1 cellular context compared by ENCODE assay signal in the genomic region with DNA sequence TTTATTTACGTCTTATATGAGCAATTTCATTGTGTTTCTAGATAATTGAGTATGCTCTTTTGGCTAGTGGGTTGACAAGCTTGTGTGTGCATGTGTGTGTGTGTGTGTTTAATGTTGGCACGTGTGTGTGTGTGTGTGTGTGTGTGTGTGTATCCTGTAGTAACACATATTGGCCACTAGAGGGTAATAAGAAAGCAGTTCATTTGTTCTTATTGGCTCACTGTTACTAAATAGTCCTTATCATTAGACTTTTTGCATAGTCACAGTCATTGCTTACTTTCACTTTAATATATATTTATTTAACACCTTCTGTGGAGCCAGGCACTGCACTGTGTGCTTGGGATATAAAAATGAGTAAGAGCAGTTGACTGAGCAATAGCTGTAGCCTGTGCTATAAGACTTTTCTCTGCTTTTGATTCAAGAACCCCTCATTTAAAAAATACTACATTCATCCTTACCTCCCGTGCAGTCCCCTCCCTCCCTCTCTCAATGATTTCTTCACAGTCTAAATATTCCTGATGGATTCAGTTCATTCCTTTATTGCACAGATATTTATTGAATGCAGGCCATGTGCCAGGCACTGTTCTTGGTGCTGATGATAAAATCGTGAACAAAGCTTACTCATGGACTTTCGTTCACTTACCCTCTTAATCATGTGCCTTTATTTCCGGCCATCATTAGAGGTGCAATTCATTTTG.
A peak's percentile ranks its signal among the peaks of the same experiment; 100 is the strongest.
TF ChIP-seq lines count a peak whose summit lies in the region.

No MANE protein-coding gene starts in this region.

TF ChIP-seq in GM12878, 131 proteins besides CTCF, POLR2A, EP300 and RAD21 (continued from another document and continues in another):
- TF ChIP-seq, protein P1, sequence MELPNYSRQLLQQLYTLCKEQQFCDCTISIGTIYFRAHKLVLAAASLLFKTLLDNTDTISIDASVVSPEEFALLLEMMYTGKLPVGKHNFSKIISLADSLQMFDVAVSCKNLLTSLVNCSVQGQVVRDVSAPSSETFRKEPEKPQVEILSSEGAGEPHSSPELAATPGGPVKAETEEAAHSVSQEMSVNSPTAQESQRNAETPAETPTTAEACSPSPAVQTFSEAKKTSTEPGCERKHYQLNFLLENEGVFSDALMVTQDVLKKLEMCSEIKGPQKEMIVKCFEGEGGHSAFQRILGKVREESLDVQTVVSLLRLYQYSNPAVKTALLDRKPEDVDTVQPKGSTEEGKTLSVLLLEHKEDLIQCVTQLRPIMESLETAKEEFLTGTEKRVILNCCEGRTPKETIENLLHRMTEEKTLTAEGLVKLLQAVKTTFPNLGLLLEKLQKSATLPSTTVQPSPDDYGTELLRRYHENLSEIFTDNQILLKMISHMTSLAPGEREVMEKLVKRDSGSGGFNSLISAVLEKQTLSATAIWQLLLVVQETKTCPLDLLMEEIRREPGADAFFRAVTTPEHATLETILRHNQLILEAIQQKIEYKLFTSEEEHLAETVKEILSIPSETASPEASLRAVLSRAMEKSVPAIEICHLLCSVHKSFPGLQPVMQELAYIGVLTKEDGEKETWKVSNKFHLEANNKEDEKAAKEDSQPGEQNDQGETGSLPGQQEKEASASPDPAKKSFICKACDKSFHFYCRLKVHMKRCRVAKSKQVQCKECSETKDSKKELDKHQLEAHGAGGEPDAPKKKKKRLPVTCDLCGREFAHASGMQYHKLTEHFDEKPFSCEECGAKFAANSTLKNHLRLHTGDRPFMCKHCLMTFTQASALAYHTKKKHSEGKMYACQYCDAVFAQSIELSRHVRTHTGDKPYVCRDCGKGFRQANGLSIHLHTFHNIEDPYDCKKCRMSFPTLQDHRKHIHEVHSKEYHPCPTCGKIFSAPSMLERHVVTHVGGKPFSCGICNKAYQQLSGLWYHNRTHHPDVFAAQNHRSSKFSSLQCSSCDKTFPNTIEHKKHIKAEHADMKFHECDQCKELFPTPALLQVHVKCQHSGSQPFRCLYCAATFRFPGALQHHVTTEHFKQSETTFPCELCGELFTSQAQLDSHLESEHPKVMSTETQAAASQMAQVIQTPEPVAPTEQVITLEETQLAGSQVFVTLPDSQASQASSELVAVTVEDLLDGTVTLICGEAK (IDR thresholded peaks at IDR 0.05; ENCODE audit: borderline replicate concordance) = no peak
- TF ChIP-seq BCL11A (IDR thresholded peaks at IDR 0.05; ENCODE audit: low read depth, low read length) (no peak), CBX3 (IDR thresholded peaks at IDR 0.05; ENCODE audit: borderline replicate concordance, low read depth) (no peak), ZNF217 (IDR thresholded peaks at IDR 0.05) (no peak), NR2C2 (IDR thresholded peaks at IDR 0.05; ENCODE audit: borderline replicate concordance, control insufficient read depth, insufficient read length, low read depth) (no peak), IKZF2 (IDR thresholded peaks at IDR 0.05) (peak in 1 of 2 experiments; percentile 48; a peak in 1 of 4 replicates), RAD51 (IDR thresholded peaks at IDR 0.05) (peak; percentile 41; the same call in 1 of the 2 replicates), POLR2AphosphoS5 (IDR thresholded peaks at IDR 0.05; ENCODE audit: low read length) (no peak), HCFC1 (IDR thresholded peaks at IDR 0.05; ENCODE audit: low read length) (no peak), TBL1XR1 (IDR thresholded peaks at IDR 0.05; ENCODE audit: low read depth, low read length) (no peak), NR2F1 (conservative IDR thresholded peaks at IDR 0.05) (no peak), YY1 (IDR thresholded peaks at IDR 0.05; ENCODE audit: low read depth, low read length) (0 out of 2 replicates have a peak, but pooled peaks have one; percentile 16), MEF2B (IDR thresholded peaks at IDR 0.05; ENCODE audit: partially characterized antibody, poor library complexity, severe bottlenecking) (no peak), EGR1 (IDR thresholded peaks at IDR 0.05; ENCODE audit: borderline replicate concordance in 1 of 2, low read depth in 2 of 2, low read length in 2 of 2) (no peak), TCF3 (IDR thresholded peaks at IDR 0.05; ENCODE audit: borderline replicate concordance, insufficient read depth, low read depth, low read length) (no peak), NFYA (IDR thresholded peaks at IDR 0.05; ENCODE audit: borderline replicate concordance, low read depth, low read length) (no peak), HDAC6 (IDR thresholded peaks at IDR 0.05; ENCODE audit: unreplicated experiment) (no peak), TARDBP (IDR thresholded peaks at IDR 0.05; ENCODE audit: borderline replicate concordance) (no peak), FOXK2 (IDR thresholded peaks at IDR 0.05) (no peak), CREM (IDR thresholded peaks at IDR 0.05; ENCODE audit: low read depth) (no peak), TCF12 (IDR thresholded peaks at IDR 0.05; ENCODE audit: low read depth, low read length) (no peak), DPF2 (IDR thresholded peaks at IDR 0.05) (no peak), NFIC (IDR thresholded peaks at IDR 0.05; ENCODE audit: low read depth, low read length) (no peak)
- TF ChIP-seq, protein P2, sequence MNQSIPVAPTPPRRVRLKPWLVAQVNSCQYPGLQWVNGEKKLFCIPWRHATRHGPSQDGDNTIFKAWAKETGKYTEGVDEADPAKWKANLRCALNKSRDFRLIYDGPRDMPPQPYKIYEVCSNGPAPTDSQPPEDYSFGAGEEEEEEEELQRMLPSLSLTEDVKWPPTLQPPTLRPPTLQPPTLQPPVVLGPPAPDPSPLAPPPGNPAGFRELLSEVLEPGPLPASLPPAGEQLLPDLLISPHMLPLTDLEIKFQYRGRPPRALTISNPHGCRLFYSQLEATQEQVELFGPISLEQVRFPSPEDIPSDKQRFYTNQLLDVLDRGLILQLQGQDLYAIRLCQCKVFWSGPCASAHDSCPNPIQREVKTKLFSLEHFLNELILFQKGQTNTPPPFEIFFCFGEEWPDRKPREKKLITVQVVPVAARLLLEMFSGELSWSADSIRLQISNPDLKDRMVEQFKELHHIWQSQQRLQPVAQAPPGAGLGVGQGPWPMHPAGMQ (IDR thresholded peaks at IDR 0.05; ENCODE audit: borderline replicate concordance) = no peak
- TF ChIP-seq, protein P3, sequence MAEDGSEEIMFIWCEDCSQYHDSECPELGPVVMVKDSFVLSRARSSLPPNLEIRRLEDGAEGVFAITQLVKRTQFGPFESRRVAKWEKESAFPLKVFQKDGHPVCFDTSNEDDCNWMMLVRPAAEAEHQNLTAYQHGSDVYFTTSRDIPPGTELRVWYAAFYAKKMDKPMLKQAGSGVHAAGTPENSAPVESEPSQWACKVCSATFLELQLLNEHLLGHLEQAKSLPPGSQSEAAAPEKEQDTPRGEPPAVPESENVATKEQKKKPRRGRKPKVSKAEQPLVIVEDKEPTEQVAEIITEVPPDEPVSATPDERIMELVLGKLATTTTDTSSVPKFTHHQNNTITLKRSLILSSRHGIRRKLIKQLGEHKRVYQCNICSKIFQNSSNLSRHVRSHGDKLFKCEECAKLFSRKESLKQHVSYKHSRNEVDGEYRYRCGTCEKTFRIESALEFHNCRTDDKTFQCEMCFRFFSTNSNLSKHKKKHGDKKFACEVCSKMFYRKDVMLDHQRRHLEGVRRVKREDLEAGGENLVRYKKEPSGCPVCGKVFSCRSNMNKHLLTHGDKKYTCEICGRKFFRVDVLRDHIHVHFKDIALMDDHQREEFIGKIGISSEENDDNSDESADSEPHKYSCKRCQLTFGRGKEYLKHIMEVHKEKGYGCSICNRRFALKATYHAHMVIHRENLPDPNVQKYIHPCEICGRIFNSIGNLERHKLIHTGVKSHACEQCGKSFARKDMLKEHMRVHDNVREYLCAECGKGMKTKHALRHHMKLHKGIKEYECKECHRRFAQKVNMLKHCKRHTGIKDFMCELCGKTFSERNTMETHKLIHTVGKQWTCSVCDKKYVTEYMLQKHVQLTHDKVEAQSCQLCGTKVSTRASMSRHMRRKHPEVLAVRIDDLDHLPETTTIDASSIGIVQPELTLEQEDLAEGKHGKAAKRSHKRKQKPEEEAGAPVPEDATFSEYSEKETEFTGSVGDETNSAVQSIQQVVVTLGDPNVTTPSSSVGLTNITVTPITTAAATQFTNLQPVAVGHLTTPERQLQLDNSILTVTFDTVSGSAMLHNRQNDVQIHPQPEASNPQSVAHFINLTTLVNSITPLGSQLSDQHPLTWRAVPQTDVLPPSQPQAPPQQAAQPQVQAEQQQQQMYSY (CRISPR knock-in tag; IDR thresholded peaks at IDR 0.05) = no peak
- TF ChIP-seq, protein P4, sequence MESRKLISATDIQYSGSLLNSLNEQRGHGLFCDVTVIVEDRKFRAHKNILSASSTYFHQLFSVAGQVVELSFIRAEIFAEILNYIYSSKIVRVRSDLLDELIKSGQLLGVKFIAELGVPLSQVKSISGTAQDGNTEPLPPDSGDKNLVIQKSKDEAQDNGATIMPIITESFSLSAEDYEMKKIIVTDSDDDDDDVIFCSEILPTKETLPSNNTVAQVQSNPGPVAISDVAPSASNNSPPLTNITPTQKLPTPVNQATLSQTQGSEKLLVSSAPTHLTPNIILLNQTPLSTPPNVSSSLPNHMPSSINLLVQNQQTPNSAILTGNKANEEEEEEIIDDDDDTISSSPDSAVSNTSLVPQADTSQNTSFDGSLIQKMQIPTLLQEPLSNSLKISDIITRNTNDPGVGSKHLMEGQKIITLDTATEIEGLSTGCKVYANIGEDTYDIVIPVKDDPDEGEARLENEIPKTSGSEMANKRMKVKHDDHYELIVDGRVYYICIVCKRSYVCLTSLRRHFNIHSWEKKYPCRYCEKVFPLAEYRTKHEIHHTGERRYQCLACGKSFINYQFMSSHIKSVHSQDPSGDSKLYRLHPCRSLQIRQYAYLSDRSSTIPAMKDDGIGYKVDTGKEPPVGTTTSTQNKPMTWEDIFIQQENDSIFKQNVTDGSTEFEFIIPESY (IDR thresholded peaks at IDR 0.05) = no peak
- TF ChIP-seq, protein P5, sequence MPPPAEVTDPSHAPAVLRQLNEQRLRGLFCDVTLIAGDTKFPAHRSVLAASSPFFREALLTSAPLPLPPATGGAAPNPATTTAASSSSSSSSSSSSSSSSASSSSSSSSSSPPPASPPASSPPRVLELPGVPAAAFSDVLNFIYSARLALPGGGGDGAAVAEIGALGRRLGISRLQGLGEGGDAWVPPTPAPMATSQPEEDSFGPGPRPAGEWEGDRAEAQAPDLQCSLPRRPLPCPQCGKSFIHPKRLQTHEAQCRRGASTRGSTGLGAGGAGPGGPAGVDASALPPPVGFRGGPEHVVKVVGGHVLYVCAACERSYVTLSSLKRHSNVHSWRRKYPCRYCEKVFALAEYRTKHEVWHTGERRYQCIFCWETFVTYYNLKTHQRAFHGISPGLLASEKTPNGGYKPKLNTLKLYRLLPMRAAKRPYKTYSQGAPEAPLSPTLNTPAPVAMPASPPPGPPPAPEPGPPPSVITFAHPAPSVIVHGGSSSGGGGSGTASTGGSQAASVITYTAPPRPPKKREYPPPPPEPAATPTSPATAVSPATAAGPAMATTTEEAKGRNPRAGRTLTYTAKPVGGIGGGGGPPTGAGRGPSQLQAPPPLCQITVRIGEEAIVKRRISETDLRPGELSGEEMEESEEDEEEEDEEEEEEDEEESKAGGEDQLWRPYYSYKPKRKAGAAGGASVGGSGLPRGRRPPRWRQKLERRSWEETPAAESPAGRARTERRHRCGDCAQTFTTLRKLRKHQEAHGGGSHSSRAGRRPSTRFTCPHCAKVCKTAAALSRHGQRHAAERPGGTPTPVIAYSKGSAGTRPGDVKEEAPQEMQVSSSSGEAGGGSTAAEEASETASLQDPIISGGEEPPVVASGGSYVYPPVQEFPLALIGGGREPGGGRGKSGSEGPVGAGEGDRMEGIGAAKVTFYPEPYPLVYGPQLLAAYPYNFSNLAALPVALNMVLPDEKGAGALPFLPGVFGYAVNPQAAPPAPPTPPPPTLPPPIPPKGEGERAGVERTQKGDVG (CRISPR knock-in tag; IDR thresholded peaks at IDR 0.05) = no peak
- TF ChIP-seq, protein P6, sequence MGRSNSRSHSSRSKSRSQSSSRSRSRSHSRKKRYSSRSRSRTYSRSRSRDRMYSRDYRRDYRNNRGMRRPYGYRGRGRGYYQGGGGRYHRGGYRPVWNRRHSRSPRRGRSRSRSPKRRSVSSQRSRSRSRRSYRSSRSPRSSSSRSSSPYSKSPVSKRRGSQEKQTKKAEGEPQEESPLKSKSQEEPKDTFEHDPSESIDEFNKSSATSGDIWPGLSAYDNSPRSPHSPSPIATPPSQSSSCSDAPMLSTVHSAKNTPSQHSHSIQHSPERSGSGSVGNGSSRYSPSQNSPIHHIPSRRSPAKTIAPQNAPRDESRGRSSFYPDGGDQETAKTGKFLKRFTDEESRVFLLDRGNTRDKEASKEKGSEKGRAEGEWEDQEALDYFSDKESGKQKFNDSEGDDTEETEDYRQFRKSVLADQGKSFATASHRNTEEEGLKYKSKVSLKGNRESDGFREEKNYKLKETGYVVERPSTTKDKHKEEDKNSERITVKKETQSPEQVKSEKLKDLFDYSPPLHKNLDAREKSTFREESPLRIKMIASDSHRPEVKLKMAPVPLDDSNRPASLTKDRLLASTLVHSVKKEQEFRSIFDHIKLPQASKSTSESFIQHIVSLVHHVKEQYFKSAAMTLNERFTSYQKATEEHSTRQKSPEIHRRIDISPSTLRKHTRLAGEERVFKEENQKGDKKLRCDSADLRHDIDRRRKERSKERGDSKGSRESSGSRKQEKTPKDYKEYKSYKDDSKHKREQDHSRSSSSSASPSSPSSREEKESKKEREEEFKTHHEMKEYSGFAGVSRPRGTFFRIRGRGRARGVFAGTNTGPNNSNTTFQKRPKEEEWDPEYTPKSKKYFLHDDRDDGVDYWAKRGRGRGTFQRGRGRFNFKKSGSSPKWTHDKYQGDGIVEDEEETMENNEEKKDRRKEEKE (IDR thresholded peaks at IDR 0.05) = no peak
- TF ChIP-seq, protein P7, sequence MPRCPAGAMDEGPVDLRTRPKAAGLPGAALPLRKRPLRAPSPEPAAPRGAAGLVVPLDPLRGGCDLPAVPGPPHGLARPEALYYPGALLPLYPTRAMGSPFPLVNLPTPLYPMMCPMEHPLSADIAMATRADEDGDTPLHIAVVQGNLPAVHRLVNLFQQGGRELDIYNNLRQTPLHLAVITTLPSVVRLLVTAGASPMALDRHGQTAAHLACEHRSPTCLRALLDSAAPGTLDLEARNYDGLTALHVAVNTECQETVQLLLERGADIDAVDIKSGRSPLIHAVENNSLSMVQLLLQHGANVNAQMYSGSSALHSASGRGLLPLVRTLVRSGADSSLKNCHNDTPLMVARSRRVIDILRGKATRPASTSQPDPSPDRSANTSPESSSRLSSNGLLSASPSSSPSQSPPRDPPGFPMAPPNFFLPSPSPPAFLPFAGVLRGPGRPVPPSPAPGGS (IDR thresholded peaks at IDR 0.05; ENCODE audit: borderline replicate concordance, insufficient read depth, low read depth, low read length, poor library complexity, severe bottlenecking) = no peak
